In genomic region chr3:16839271-16840110, GRCh38 we compare ENCODE assay signal across 24 cellular contexts. TPM values are rescaled to one million over a fixed set of nuclear protein-coding genes. Genes with fewer than 3 reads are reported as not detected.
DNase-seq lines count a peak whose midpoint lies in the region; ATAC-seq, FAIRE-seq and TF ChIP-seq lines count a peak whose summit lies in the region.
"Had no signal": no experiment of that assay in that cellular context is flagged by ENCODE, and none has a peak within 500 bp of the region (broad histone marks: within the 10 kb centered on the region; RNA-seq: fewer than 3 reads in every experiment).

No MANE protein-coding gene starts in this region.

- FAIRE-seq in frontal cortex (lab: Jason Lieb, UNC) (no peak), pancreas (lab: Jason Lieb, UNC) (no peak)
- FAIRE-seq: GM18507 had no signal

- H3K36me3 ChIP-seq in pancreas = no peaks in the 10 kb centered on the region
- H3K36me3 ChIP-seq: neutrophil, SJSA1, spleen, vagina had no signal

- 76% methylated on average over 10 of the region's 10 CpGs for WGBS in right cardiac atrium
- 75 to 79% methylated on average over 10 of the region's 10 CpGs for WGBS in pancreas, 2 donors

- peak overlapping the region; percentile 37 for H3K27ac ChIP-seq in right cardiac atrium (ENCODE audit: low read length)
- peak overlapping the region in 1 of 4 donors; percentile 33 for H3K27ac ChIP-seq in pancreas
- H3K27ac ChIP-seq: epithelial cell of prostate, hepatocyte, neutrophil, SJSA1, testis, vagina had no signal

- ATAC-seq in right cardiac atrium (no peak), left ventricle myocardium superior (no peak), pancreas (no peak)
- ATAC-seq: activated naive CD4-positive, alpha-beta T cell treated with anti-CD3 and anti-CD28 coated beads, Interleukin-2, amount 50 U/mL, for 72 hours had no signal

- H3K4me1 ChIP-seq in right cardiac atrium (ENCODE audit: control insufficient read depth, insufficient read depth, low read length) = peaks cover 4% of the 10 kb centered on the region
- peaks cover 9 to 41% (median 23%) of the 10 kb centered on the region in 3 donors for H3K4me1 ChIP-seq in pancreas
- H3K4me1 ChIP-seq: SJSA1, vagina had no signal

- TF ChIP-seq CTCF in pancreas (IDR thresholded peaks at IDR 0.05) = no peak

- H3K9me3 ChIP-seq in right cardiac atrium (ENCODE audit: control insufficient read depth, low read length) = no peaks in the 10 kb centered on the region
- H3K9me3 ChIP-seq in pancreas = no peaks in the 10 kb centered on the region
- H3K9me3 ChIP-seq: neutrophil, SJSA1, spleen, testis, vagina had no signal

- H3K27me3 ChIP-seq in right cardiac atrium (ENCODE audit: control insufficient read depth, insufficient read depth) = no peaks in the 10 kb centered on the region
- no peaks in the 10 kb centered on the region for H3K27me3 ChIP-seq in pancreas
- H3K27me3 ChIP-seq: hepatocyte, neutrophil, SJSA1, spleen, testis, vagina had no signal

- H3K4me3 ChIP-seq in right cardiac atrium (ENCODE audit: low read length) (no peak overlapping the region), pancreas (no peak overlapping the region)
- H3K4me3 ChIP-seq: hepatocyte, lung, SJSA1, spleen, testis, vagina had no signal

- intact Hi-C loops in right cardiac atrium (cut with DNase I) (no loop called here), left ventricle myocardium superior (cut with micrococcal nuclease) (no loop called here), pancreas (cut with DNase I) (no loop called here)

- peak in 1 of 3 donors; percentile 32 for DNase-seq in right cardiac atrium
- no peak for DNase-seq in left ventricle myocardium superior
- DNase-seq in NCI-H524 (lab: John Stamatoyannopoulos, UW) = peak; percentile 86 to 93
- DNase-seq in dermis blood vessel endothelial cell = peak; percentile 41
- no peak for DNase-seq in frontal cortex (ENCODE audit: low spot score in 2 of 2)
- no peak for DNase-seq in pancreas
- no peak for DNase-seq in Kasumi-1 (lab: John Stamatoyannopoulos, UW)
- DNase-seq: activated CD4-positive, alpha-beta T cell treated with anti-CD3 and anti-CD28 coated beads, Interleukin-2, amount 50 U/mL, for 1 hour; aorta; NCI-H1105 treated with DMSO at 0.1 percent for 48 hours; spleen; stimulated activated CD4-positive, alpha-beta T cell treated with anti-CD3 and anti-CD28 coated beads, Interleukin-4, amount 100 ng/mL, for 1 hour; stimulated activated naive CD4-positive, alpha-beta T cell; T-helper 2 cell; testis had no signal

RNA-seq across cellular contexts. Expression of gene PLCL2, which starts 45.3 kb away (rescaled TPM):
- 10 to 100 TPM; 36.7 to 47.4 (median 37.0) TPM for total RNA-seq in right cardiac atrium
- polyA plus RNA-seq in right cardiac atrium = 12.5 TPM
- total RNA-seq in left ventricle myocardium superior = 76.9 TPM
- 12.4 and 14.8 TPM in 2 replicates for total RNA-seq in dermis blood vessel endothelial cell
- 122 TPM for total RNA-seq in frontal cortex
- total RNA-seq in pancreas = 10 to 100 TPM in 1 of 6 donors, 1 to 10 TPM in 5; 6.3 to 12.1 (median 8.1) TPM
- polyA plus RNA-seq in pancreas = 1 to 10 TPM; 1.8 to 6.7 TPM
- total RNA-seq: G401 had no signal

Comparison
In these comparisons a context has a peak if more than half of its experiments do, and no peak if none do; other contexts are left out.
1. DNase-seq: peak in NCI-H524 (2 of 2) and dermis blood vessel endothelial cell (single experiment); none in left ventricle myocardium superior (single experiment), frontal cortex (0 of 2), pancreas (0 of 6) and Kasumi-1 (0 of 2).